10 cellular contexts compared by ENCODE assay signal in genomic region chr1:8023287-8023994, GRCh38. TPM values are rescaled to one million over a fixed set of nuclear protein-coding genes. Genes with fewer than 3 reads are reported as not detected.
A peak's percentile ranks its signal among the peaks of the same experiment; 100 is the strongest.
DNase-seq lines count a peak whose midpoint lies in the region; ATAC-seq and TF ChIP-seq lines count a peak whose summit lies in the region.
"Had no signal": no experiment of that assay in that cellular context is flagged by ENCODE, and none has a peak within 500 bp of the region (broad histone marks: within the 10 kb centered on the region; RNA-seq: fewer than 3 reads in every experiment).

No MANE protein-coding gene starts in this region.

- 53% methylated on average over 2 of the region's 10 CpGs; no CpG with 5 or more reads in 1 of the 2 experiments for WGBS in IMR-90 (ENCODE audit: extremely low coverage in 2 of 2, insufficient read length in 1 of 2), 2 experiments
- 91 to 96% methylated on average over 7 to 8 of the region's 10 CpGs for whole genome bisulfite sequencing in mesodermal cell (ENCODE audit: insufficient coverage in 2 of 2), 2 experiments
- WGBS in suprapubic skin = 67% methylated on average over 10 of the region's 10 CpGs

- H3K18ac ChIP-seq in IMR-90 (ENCODE audit: low read depth, low read length) = 0 out of 2 replicates have a peak overlapping the region, but pooled peaks have one; percentile 35

- H3K9me3 ChIP-seq in IMR-90 (ENCODE audit: control insufficient read depth, insufficient read depth, low read length) (no peaks in the 10 kb centered on the region), endocrine pancreas (ENCODE audit: control insufficient read depth, low read length) (no peaks in the 10 kb centered on the region), mesodermal cell (ENCODE audit: control insufficient read depth, low read length) (no peaks in the 10 kb centered on the region), suprapubic skin (no peaks in the 10 kb centered on the region)

- H2BK20ac ChIP-seq in IMR-90 (ENCODE audit: low read depth, low read length) = no peak overlapping the region

- H4K5ac ChIP-seq in IMR-90 (ENCODE audit: low read depth, low read length) = 0 out of 2 replicates have a peak overlapping the region, but pooled peaks have one; percentile 10

- peak overlapping the region; percentile 98 for H3K4me2 ChIP-seq in IMR-90 (ENCODE audit: low read depth, low read length)

- dilution Hi-C loops in IMR-90 (cut with HindIII; ENCODE audit: low sequenced_read_pairs, unreplicated experiment) = loop anchor here (25.0 kb wide), 1 partner anchor 289 kb away; the partner anchor contains the start of gene SLC45A1

- no peak overlapping the region for H3K27ac ChIP-seq in IMR-90 (ENCODE audit: insufficient read depth, low read length)
- no peak overlapping the region for H3K27ac ChIP-seq in mesodermal cell (ENCODE audit: low read depth, low read length, severe bottlenecking)
- peak overlapping the region; percentile 38 for H3K27ac ChIP-seq in suprapubic skin

- peak overlapping the region; percentile 41 for H2BK5ac ChIP-seq in IMR-90 (ENCODE audit: low read depth, low read length, poor library complexity, severe bottlenecking)

- H2AK5ac ChIP-seq in IMR-90 (ENCODE audit: low read depth, low read length) = no peak overlapping the region

- H3K9me1 ChIP-seq in IMR-90 (ENCODE audit: insufficient read depth, low read length) = peaks cover 14% of the 10 kb centered on the region

- H3K4me3 ChIP-seq in IMR-90 (ENCODE audit: insufficient read depth, low read depth, low read length) = peak overlapping the region; percentile 66
- H3K4me3 ChIP-seq in endocrine pancreas (ENCODE audit: control insufficient read depth, insufficient read depth, low read length) = peak overlapping the region; percentile 100
- peak overlapping the region; percentile 76 for H3K4me3 ChIP-seq in mesodermal cell (ENCODE audit: extremely low read depth, insufficient read depth, low read length, poor library complexity, severe bottlenecking)
- peak overlapping the region; percentile 94 for H3K4me3 ChIP-seq in suprapubic skin

- intact Hi-C loops in IMR-90 (cut with micrococcal nuclease) = loop anchor here (5.0 kb wide), 1 partner anchor 356 kb away; no protein-coding TSS in a partner anchor

- H3K36me3 ChIP-seq in IMR-90 (ENCODE audit: control insufficient read depth, insufficient read depth, low read length) (peaks cover 3% of the 10 kb centered on the region), endocrine pancreas (ENCODE audit: control insufficient read depth, insufficient read depth, low read length) (no peaks in the 10 kb centered on the region), mesodermal cell (ENCODE audit: control insufficient read depth, insufficient read depth, low read length) (peaks cover 39% of the 10 kb centered on the region), suprapubic skin (no peaks in the 10 kb centered on the region)

- H2AK9ac ChIP-seq in IMR-90 (replicated peaks; ENCODE audit: low read depth, low read length, poor library complexity) = no peak overlapping the region

- no peak overlapping the region for H2BK15ac ChIP-seq in IMR-90 (ENCODE audit: low read depth, low read length)

- H2AFZ ChIP-seq in IMR-90 (replicated peaks; ENCODE audit: low read length, poor library complexity) = no peak overlapping the region

- ATAC-seq in IMR-90 (ENCODE audit: low read depth) = no peak

- POLR2A ChIA-PET in IMR-90 (lab: Charles Lee; ENCODE audit: unreplicated experiment) = no interaction called here

- TF ChIP-seq POLR2A in IMR-90 (IDR thresholded peaks at IDR 0.05; ENCODE audit: low read depth, low read length) = no peak
- no peak for TF ChIP-seq POLR2A in suprapubic skin (IDR thresholded peaks at IDR 0.05)

- TF ChIP-seq RAD21 in IMR-90 (IDR thresholded peaks at IDR 0.05; ENCODE audit: low read length) = no peak

- CTCF ChIA-PET in IMR-90 (lab: Yijun Ruan, JAX) = interaction anchor here (0.6 kb wide), 1 partner anchor 9 kb away, joined by 3 read pairs; no protein-coding TSS in a partner anchor

- H3K14ac ChIP-seq in IMR-90 (replicated peaks; ENCODE audit: low read depth, low read length) = peak overlapping the region; percentile 72

- H2BK120ac ChIP-seq in IMR-90 (ENCODE audit: low read depth, low read length) = no peak overlapping the region

- in situ Hi-C loops in IMR-90 (cut with MboI; ENCODE audit: low sequenced_read_pairs) = no loop called here

- H4K8ac ChIP-seq in IMR-90 (ENCODE audit: low read depth in 2 of 2, low read length in 2 of 2) = 0 out of 4 replicates have a peak overlapping the region, but pooled peaks of 1 of the 2 experiments have one; percentile 11

- H3K9ac ChIP-seq in IMR-90 (ENCODE audit: low read depth, low read length) (peak overlapping the region; percentile 66; the same call in 1 of the 2 replicates), endocrine pancreas (ENCODE audit: control insufficient read depth, insufficient read depth, low read length) (no peak overlapping the region)

- no peak overlapping the region for H3K56ac ChIP-seq in IMR-90 (ENCODE audit: extremely low read depth, insufficient read depth, low read length)

- no peak overlapping the region for H3K4ac ChIP-seq in IMR-90 (ENCODE audit: low read depth, low read length)

- peak overlapping the region; percentile 2; the same call in 1 of the 2 replicates for H3K23ac ChIP-seq in IMR-90 (ENCODE audit: low read depth, low read length)

- TF ChIP-seq EP300 in suprapubic skin (IDR thresholded peaks at IDR 0.05) = no peak

- H4K20me1 ChIP-seq in IMR-90 (ENCODE audit: insufficient read depth, low read length) = peaks cover 76% of the 10 kb centered on the region

- no peak for DNase-seq in IMR-90
- no peak for DNase-seq in suprapubic skin (ENCODE audit: low spot score in 2 of 2)
- DNase-seq in A172 (ENCODE audit: low spot score) = no peak
- no peak for DNase-seq in NCI-H1694 treated with DMSO at 0.1 percent for 48 hours (lab: John Stamatoyannopoulos, UW)
- DNase-seq in AG20443 (ENCODE audit: low spot score) = no peak
- DNase-seq in NCI-H526 treated with DMSO at 0.1 percent for 48 hours (lab: John Stamatoyannopoulos, UW) = no peak
- DNase-seq: activated CD8-positive, alpha-beta memory T cell treated with anti-CD3 and anti-CD28 coated beads, Interleukin-2, amount 50 U/mL, for 48 hours; central memory CD4-positive, alpha-beta T cell had no signal

- H4K91ac ChIP-seq in IMR-90 (ENCODE audit: insufficient read depth, low read depth, low read length) = no peak overlapping the region

- peaks cover 4 to 58% of the 10 kb centered on the region in 2 experiments; a peak in 2 of 4 replicates for H3K79me1 ChIP-seq in IMR-90 (ENCODE audit: low read depth in 1 of 2, low read length in 2 of 2)

- H3K27me3 ChIP-seq in IMR-90 (ENCODE audit: control insufficient read depth, insufficient read depth, low read length) (no peaks in the 10 kb centered on the region), endocrine pancreas (ENCODE audit: control insufficient read depth, insufficient read depth, low read length) (no peaks in the 10 kb centered on the region), suprapubic skin (no peaks in the 10 kb centered on the region)

- BruUV-seq in IMR-90 (replicated peaks; lab: Mats Ljungman, UMichigan) = no TSS peak

- H3K4me1 ChIP-seq in IMR-90 (ENCODE audit: control insufficient read depth, insufficient read depth, low read length) = peaks cover 21% of the 10 kb centered on the region
- H3K4me1 ChIP-seq in endocrine pancreas (ENCODE audit: control insufficient read depth, insufficient read depth, low read length) = peaks cover 26% of the 10 kb centered on the region
- peaks cover 64% of the 10 kb centered on the region for H3K4me1 ChIP-seq in mesodermal cell (ENCODE audit: control insufficient read depth, insufficient read depth, low read length, poor library complexity, severe bottlenecking)
- peaks cover 74% of the 10 kb centered on the region for H3K4me1 ChIP-seq in suprapubic skin

- no peak for TF ChIP-seq CTCF in IMR-90 (conservative IDR thresholded peaks at IDR 0.05; ENCODE audit: low read depth, low read length)
- no peak for TF ChIP-seq CTCF in suprapubic skin (IDR thresholded peaks at IDR 0.05)

TF ChIP-seq in IMR-90, 13 proteins besides CTCF, POLR2A, EP300 and RAD21:
- TF ChIP-seq SMC3 (IDR thresholded peaks at IDR 0.05; ENCODE audit: low read depth, low read length) = no peak
- TF ChIP-seq CHD1 (IDR thresholded peaks at IDR 0.05; ENCODE audit: low read depth, low read length) = 0 out of 2 replicates have a peak, but pooled peaks have one; percentile 83

RNA-seq across cellular contexts. Expression of gene ERRFI1, which starts 2.7 kb away (rescaled TPM):
- 101 and 106 TPM in 2 replicates for total RNA-seq in IMR-90 (2012; rRNA removed)
- 102 and 145 TPM in 2 replicates for polyA plus RNA-seq in IMR-90 (2012; rRNA removed)
- polyA plus RNA-seq in IMR-90 (2012; cell fraction: cytosol; rRNA removed) = 66.7 and 88.3 TPM in 2 replicates
- 50.7 and 405 TPM in 2 replicates for polyA plus RNA-seq in IMR-90 (2012; cell fraction: nucleus; rRNA removed; ENCODE audit: low replicate concordance)
- polyA plus RNA-seq in mesodermal cell (2013, experiment 1 of 2) = 154 TPM
- 155 TPM for polyA plus RNA-seq in mesodermal cell (2013, experiment 2 of 2)
- total RNA-seq in suprapubic skin = 100 to 1,000 TPM; 128 to 312 (median 262) TPM
- total RNA-seq in A172 (2014; rRNA removed; shearing (Covaris generic)) = 92.1 and 100 TPM in 2 replicates
